In the genomic region with DNA sequence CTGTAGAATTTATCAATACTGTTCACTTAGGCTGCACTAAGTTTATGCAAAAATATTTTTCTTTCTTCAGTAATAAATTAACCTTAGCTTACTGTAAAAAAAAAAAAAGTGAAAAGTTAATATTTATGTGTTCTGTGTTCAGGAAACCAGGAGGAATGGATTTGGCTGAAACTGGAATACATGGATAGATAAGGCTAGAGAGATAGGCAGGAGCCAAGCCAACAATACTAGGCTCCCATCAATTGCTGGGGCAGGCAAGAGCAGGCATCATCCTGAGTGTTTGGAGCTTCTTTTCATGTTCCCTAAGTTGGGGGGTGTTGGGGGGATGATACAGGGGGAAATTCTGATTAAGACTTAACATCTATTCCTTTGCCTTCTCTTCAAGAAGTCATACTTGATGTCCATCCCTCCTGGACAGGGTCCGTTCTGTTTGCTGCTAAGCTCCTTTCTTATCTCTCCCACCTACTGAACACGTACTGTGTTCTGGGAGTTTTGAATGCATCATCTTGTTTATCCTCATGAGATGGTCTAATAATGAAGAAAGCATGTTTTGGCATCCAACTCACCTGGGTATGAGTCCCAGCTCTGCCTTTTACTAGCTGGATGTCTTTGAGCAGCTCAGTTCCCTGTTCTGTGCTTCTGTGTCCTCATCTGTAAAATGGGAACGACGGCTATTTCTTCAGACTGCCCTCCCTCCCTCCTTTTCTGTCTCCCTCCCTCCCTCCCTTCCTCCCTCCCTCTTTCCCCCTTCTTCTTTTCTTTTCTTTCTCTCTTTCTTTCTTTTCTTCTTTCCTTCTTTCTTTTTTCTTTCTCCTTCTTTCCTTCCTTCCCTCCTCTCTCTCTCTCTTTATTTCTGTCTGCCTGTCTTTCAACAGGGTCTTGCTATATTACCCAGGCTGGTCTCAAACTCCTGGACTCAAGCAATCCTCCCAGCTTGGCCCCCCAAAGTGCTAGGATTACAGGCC, we compare ENCODE assay signal across 18 cellular contexts. TPM values are rescaled to one million over a fixed set of nuclear protein-coding genes. Genes with fewer than 3 reads are reported as not detected.
DNase-seq lines count a peak whose midpoint lies in the region; ATAC-seq and TF ChIP-seq lines count a peak whose summit lies in the region.
"Had no signal": no experiment of that assay in that cellular context is flagged by ENCODE, and none has a peak within 500 bp of the region (broad histone marks: within the 10 kb centered on the region; RNA-seq: fewer than 3 reads in every experiment).

No MANE protein-coding gene starts in this region.

- no peak overlapping the region for H3K9ac ChIP-seq in neuronal stem cell (ENCODE audit: low read depth, low read length, poor library complexity)

- TF ChIP-seq CTCF in GM23338 (conservative IDR thresholded peaks at IDR 0.05; ENCODE audit: low read depth in 2 of 2) (no peak), HEK293 (tag by site-specific recombination; IDR thresholded peaks at IDR 0.05) (no peak), nephron progenitor cell (IDR thresholded peaks at IDR 0.05) (no peak)

- H2BK12ac ChIP-seq in neuronal stem cell (ENCODE audit: low read length), result no peak overlapping the region

- no peak overlapping the region for H2BK15ac ChIP-seq in neuronal stem cell (ENCODE audit: low read length)

- H3K36me3 Mint-ChIP-seq in GM23338 (ENCODE audit: low read depth), result no peaks in the 10 kb centered on the region
- H3K36me3 Mint-ChIP-seq in nephron progenitor cell (ENCODE audit: low read depth), result no peaks in the 10 kb centered on the region

- DNase-seq in GM23338 (ENCODE audit: low spot score) (no peak), dermis blood vessel endothelial cell (peak; percentile 9), nephron progenitor cell (no peak), neuronal stem cell (ENCODE audit: low spot score) (no peak), NCI-H748 (lab: John Stamatoyannopoulos, UW; ENCODE audit: unreplicated experiment) (no peak)
- DNase-seq: CD4-positive, CD25-positive, alpha-beta regulatory T cell; EL; GOT3; MG63; NCI-H1092; NCI-H146; NCI-H2081 treated with DMSO at 0.1 percent for 48 hours; NCI-H510A treated with DMSO at 0.1 percent for 48 hours; Peyer's patch; SHP77 treated with DMSO at 0.1 percent for 48 hours had no signal

- H3K4me1 ChIP-seq in GM23338 (ENCODE audit: insufficient read depth) (peaks cover 19% of the 10 kb centered on the region; the same call in 1 of the 2 replicates), HEK293 (ENCODE audit: control insufficient read depth, insufficient read depth, low read length) (no peaks in the 10 kb centered on the region), neuronal stem cell (ENCODE audit: control insufficient read depth in 2 of 2, insufficient read depth in 1 of 2, low read depth in 1 of 2, low read length in 2 of 2) (peaks cover 0 to 2% of the 10 kb centered on the region in 2 donors)
- H3K4me1 ChIP-seq: Peyer's patch had no signal

- H3K18ac ChIP-seq in neuronal stem cell (ENCODE audit: low read length), result no peak overlapping the region

- H4K20me1 ChIP-seq in GM23338 (replicated peaks; ENCODE audit: insufficient read depth), result no peaks in the 10 kb centered on the region

- H3K79me1 ChIP-seq in neuronal stem cell (ENCODE audit: low read depth, low read length), result no peaks in the 10 kb centered on the region

- H4K91ac ChIP-seq in neuronal stem cell (ENCODE audit: low read depth, low read length, poor library complexity), result no peak overlapping the region

- H3K4me3 Mint-ChIP-seq in GM23338 (no peak overlapping the region), nephron progenitor cell (no peak overlapping the region)
- H3K4me3 Mint-ChIP-seq: B cell; CD4-positive, CD25-positive, alpha-beta regulatory T cell had no signal

- H3K14ac ChIP-seq in neuronal stem cell (ENCODE audit: low read length), result no peak overlapping the region

- no peaks in the 10 kb centered on the region; the same call in 1 of the 2 replicates for H3F3A ChIP-seq in GM23338 (replicated peaks; ENCODE audit: low read depth)

- WGBS in neuronal stem cell (ENCODE audit: extremely low coverage in 2 of 2, insufficient read length in 2 of 2, insufficient replicate concordance in 1 of 2), 2 donors, result no CpG with 5 or more reads among the region's 4 CpGs

- H2AFZ ChIP-seq in GM23338 (no peak overlapping the region; the same call in 1 of the 2 replicates), neuronal stem cell (ENCODE audit: low read length) (no peak overlapping the region)

- POLR2A ChIA-PET in HEK293 (lab: Yijun Ruan, JAX), result interaction anchor here (0.9 kb wide), 1 partner anchor 18 kb away, joined by 4 read pairs; a partner anchor contains a TSS

- H3K4me1 Mint-ChIP-seq in GM23338, result peaks cover 13% of the 10 kb centered on the region
- H3K4me1 Mint-ChIP-seq in nephron progenitor cell, result no peaks in the 10 kb centered on the region

- H3K9me3 Mint-ChIP-seq in GM23338 (peaks cover 7% of the 10 kb centered on the region; the same call in 2 of the 3 replicates), nephron progenitor cell (peaks cover 17% of the 10 kb centered on the region)

- no peaks in the 10 kb centered on the region; the same call in 1 of the 2 replicates for H3K9me2 ChIP-seq in GM23338 (ENCODE audit: insufficient read depth)

- CTCF ChIA-PET in HEK293 (lab: Yijun Ruan, JAX), result interaction anchor here (0.7 to 1.4 kb wide), 5 partner anchors 17 to 107 kb away, joined by 3 to 7 read pairs (median 3); no protein-coding TSS in a partner anchor

- H3K27me3 ChIP-seq in GM23338 (ENCODE audit: insufficient read depth), result no peaks in the 10 kb centered on the region
- peaks cover 0 to 2% (median 0%) of the 10 kb centered on the region in 3 experiments for H3K27me3 ChIP-seq in neuronal stem cell (ENCODE audit: control insufficient read depth in 3 of 3, insufficient read depth in 3 of 3, low read depth in 1 of 3, low read length in 3 of 3)
- H3K27me3 ChIP-seq: MG63, Peyer's patch had no signal

- H3K23ac ChIP-seq in neuronal stem cell (ENCODE audit: low read depth, low read length, poor library complexity), result no peak overlapping the region

- ATAC-seq in GM23338, result no peak
- ATAC-seq in HG03520 (IDR thresholded peaks at IDR 0.05; ENCODE audit: unreplicated experiment), result no peak

- H3K27ac Mint-ChIP-seq in GM23338 (no peak overlapping the region), nephron progenitor cell (peak overlapping the region; percentile 9)
- H3K27ac Mint-ChIP-seq: B cell had no signal

- H2AK5ac ChIP-seq in neuronal stem cell (ENCODE audit: low read depth, low read length), result no peak overlapping the region

- H3K27ac ChIP-seq in GM23338 (ENCODE audit: low read depth), result peak overlapping the region; percentile 20; the same call in 1 of the 2 replicates
- H3K27ac ChIP-seq in HEK293 (ENCODE audit: extremely low read depth, low read depth, low read length), result no peak overlapping the region
- H3K27ac ChIP-seq in neuronal stem cell (replicated peaks; ENCODE audit: low read length), result no peak overlapping the region

- H3K4me3 ChIP-seq in GM23338, result no peak overlapping the region
- H3K4me3 ChIP-seq in HEK293 (ENCODE audit: low read depth, low read length), result no peak overlapping the region
- H3K4me3 ChIP-seq in neuronal stem cell (ENCODE audit: low read length in 2 of 2), result no peak overlapping the region
- H3K4me3 ChIP-seq: MG63, Peyer's patch had no signal

- no peaks in the 10 kb centered on the region for H3K79me2 ChIP-seq in GM23338 (replicated peaks; ENCODE audit: insufficient read depth)

- H3K36me3 ChIP-seq in GM23338 (ENCODE audit: insufficient read depth), result no peaks in the 10 kb centered on the region
- no peaks in the 10 kb centered on the region for H3K36me3 ChIP-seq in HEK293 (ENCODE audit: control insufficient read depth in 2 of 2, insufficient read depth in 1 of 2, low read length in 2 of 2)
- H3K36me3 ChIP-seq in neuronal stem cell (replicated peaks in 1 of 2; ENCODE audit: control insufficient read depth in 2 of 2, insufficient read depth in 2 of 2, low read length in 2 of 2), result no peaks in the 10 kb centered on the region
- H3K36me3 ChIP-seq: MG63, Peyer's patch had no signal

- H3K27me3 Mint-ChIP-seq in GM23338 (ENCODE audit: insufficient read depth, low read depth, poor library complexity), result no peaks in the 10 kb centered on the region
- peaks cover 7% of the 10 kb centered on the region for H3K27me3 Mint-ChIP-seq in nephron progenitor cell (ENCODE audit: low read depth, poor library complexity)
- H3K27me3 Mint-ChIP-seq: B cell had no signal

- no peak overlapping the region for H3K4ac ChIP-seq in neuronal stem cell (ENCODE audit: low read length)

- H4K8ac ChIP-seq in neuronal stem cell (ENCODE audit: low read depth, low read length), result no peak overlapping the region

- no peak overlapping the region for H2BK5ac ChIP-seq in neuronal stem cell (ENCODE audit: low read length)

- no peaks in the 10 kb centered on the region for H3K9me3 ChIP-seq in HEK293 (ENCODE audit: control insufficient read depth, insufficient read depth, low read depth, low read length)
- no peaks in the 10 kb centered on the region for H3K9me3 ChIP-seq in neuronal stem cell (replicated peaks in 1 of 2; ENCODE audit: control insufficient read depth in 2 of 2, insufficient read depth in 1 of 2, low read depth in 1 of 2, low read length in 2 of 2)
- H3K9me3 ChIP-seq: Peyer's patch had no signal

- H3K4me2 ChIP-seq in GM23338 (peak overlapping the region; percentile 74), neuronal stem cell (ENCODE audit: insufficient read depth, low read length, poor library complexity, severe bottlenecking) (no peak overlapping the region)

- no peak overlapping the region for H2BK120ac ChIP-seq in neuronal stem cell (ENCODE audit: low read depth, low read length)

TF ChIP-seq in GM23338, 12 proteins besides CTCF, POLR2A, EP300 and RAD21 (continues in another document):
- TF ChIP-seq ZNF114 (CRISPR knock-in tag; IDR thresholded peaks at IDR 0.05), result no peak
- no peak for TF ChIP-seq STAT1 (IDR thresholded peaks at IDR 0.05; ENCODE audit: unreplicated experiment)
- TF ChIP-seq EZH2phosphoT487 (IDR thresholded peaks at IDR 0.05; ENCODE audit: unreplicated experiment), result no peak

TF ChIP-seq in HEK293, 187 proteins besides CTCF, POLR2A, EP300 and RAD21 (continues in another document):
- TF ChIP-seq ZNF324 (tag by site-specific recombination; IDR thresholded peaks at IDR 0.05), result no peak
- TF ChIP-seq ZNF341 (tag by site-specific recombination; IDR thresholded peaks at IDR 0.05; ENCODE audit: low read depth), result 0 out of 2 replicates have a peak, but pooled peaks have one; percentile 27

RNA-seq across cellular contexts. Expression of a gene that starts 6.4 kb away (rescaled TPM):
- 32.9 and 45.2 TPM in 2 replicates for total RNA-seq in GM23338 (2014; rRNA removed; shearing (Covaris generic))
- 36.1 and 41.5 TPM in 2 replicates for polyA plus RNA-seq in GM23338 (2016; fragmentation: Nextera tagmentation; extraction: Ambion mirVana)
- total RNA-seq in dermis blood vessel endothelial cell, result 124 and 176 TPM in 2 replicates
- 2.6 TPM for polyA plus RNA-seq in neuronal stem cell (2013, experiment 1 of 2)
- 2.7 TPM for polyA plus RNA-seq in neuronal stem cell (2013, experiment 2 of 2)
- total RNA-seq: CD4-positive, CD25-positive, alpha-beta regulatory T cell had no signal

RNA-seq across cellular contexts. Expression of a gene that starts 18.4 kb away (rescaled TPM):
- total RNA-seq in GM23338 (2014; rRNA removed; shearing (Covaris generic)), result 20.7 and 25.3 TPM in 2 replicates
- 13.9 and 14.2 TPM in 2 replicates for polyA plus RNA-seq in GM23338 (2016; fragmentation: Nextera tagmentation; extraction: Ambion mirVana)
- total RNA-seq in dermis blood vessel endothelial cell, result 82.9 and 92.2 TPM in 2 replicates
- polyA plus RNA-seq in neuronal stem cell (2013, experiment 1 of 2), result 11.0 TPM
- 10.4 TPM for polyA plus RNA-seq in neuronal stem cell (2013, experiment 2 of 2)
